Comparison of ENCODE assay signal across 25 cellular contexts in genomic region chr11:108618529-108618928, GRCh38. TPM values are rescaled to one million over a fixed set of nuclear protein-coding genes. Genes with fewer than 3 reads are reported as not detected.
"Had no signal": no experiment of that assay in that cellular context is flagged by ENCODE, and none has a peak within 500 bp of the region (broad histone marks: within the 10 kb centered on the region; RNA-seq: fewer than 3 reads in every experiment).

No MANE protein-coding gene starts in this region.

- H3K4me3 ChIP-seq: ascending aorta, dorsolateral prefrontal cortex, esophagus muscularis mucosa, gastrocnemius medialis, left ventricle myocardium inferior, mucosa of descending colon, stomach, suprapubic skin, tibial nerve had no signal

- H2AFZ ChIP-seq: parathyroid adenoma had no signal

- ATAC-seq: activated CD8-positive, alpha-beta T cell treated with anti-CD3 and anti-CD28 coated beads, Interleukin-2, amount 10 ng/mL, durations not matched to agents 7 days and 5 days; effector memory CD8-positive, alpha-beta T cell; gastrocnemius medialis; mucosa of descending colon; right cardiac atrium; stimulated activated effector memory CD8-positive, alpha-beta T cell treated with anti-CD3 and anti-CD28 coated beads, Interleukin-12 subunit alpha, Interleukin-12 subunit beta, amount 100 ng/mL, for 72 hours had no signal

- DNase-seq: activated CD4-positive, alpha-beta T cell treated with anti-CD3 and anti-CD28 coated beads for 1 hour; activated CD4-positive, alpha-beta T cell treated with anti-CD3 and anti-CD28 coated beads, Interleukin-2, amount 50 U/mL, for 1 hour; activated CD8-positive, alpha-beta T cell treated with anti-CD3 and anti-CD28 coated beads, Interleukin-2, amount 10 ng/mL, durations not matched to agents 7 days and 5 days; activated gamma-delta T cell; activated naive CD4-positive, alpha-beta T cell treated with anti-CD3 and anti-CD28 coated beads, Interleukin-2, amount 50 U/mL, for 16 hours; brain microvascular endothelial cell; dorsolateral prefrontal cortex; effector memory CD8-positive, alpha-beta T cell; gastrocnemius medialis; hippocampal formation; left ventricle myocardium inferior; mucosa of descending colon; naive B cell; nucleus accumbens; right cardiac atrium; stimulated activated CD4-positive, alpha-beta T cell treated with anti-CD3 and anti-CD28 coated beads, Interleukin-2, amount 100 ng/mL, for 24 hours; stomach; WERI-Rb-1 had no signal

- H3K9me3 ChIP-seq: ascending aorta, esophagus muscularis mucosa, gastrocnemius medialis, left ventricle myocardium inferior, mucosa of descending colon, stomach, suprapubic skin, tibial nerve had no signal

- H3K9ac ChIP-seq: parathyroid adenoma had no signal

- H3K79me2 ChIP-seq: parathyroid adenoma had no signal

- H3K36me3 ChIP-seq: ascending aorta, brain microvascular endothelial cell, esophagus muscularis mucosa, gastrocnemius medialis, left ventricle myocardium inferior, stomach, suprapubic skin, tibial nerve, WERI-Rb-1 had no signal

- H3K27me3 ChIP-seq: ascending aorta, brain microvascular endothelial cell, esophagus muscularis mucosa, gastrocnemius medialis, stomach, suprapubic skin, tibial nerve had no signal

- H3K27ac ChIP-seq: ascending aorta, brain microvascular endothelial cell, dorsolateral prefrontal cortex, esophagus muscularis mucosa, gastrocnemius medialis, left ventricle myocardium inferior, parathyroid adenoma, stomach, suprapubic skin, tibial nerve, WERI-Rb-1 had no signal

- H3K4me1 ChIP-seq: ascending aorta, esophagus muscularis mucosa, gastrocnemius medialis, left ventricle myocardium inferior, parathyroid adenoma, stomach, tibial nerve had no signal

RNA-seq across cellular contexts. Expression of gene EXPH5, which starts 25.0 kb away (rescaled TPM):
- polyA plus RNA-seq: neural cell had no signal
